ENCODE assay signal across 9 cellular contexts in genomic region chr12:65740506-65740872, GRCh38.
DNase-seq lines count a peak whose midpoint lies in the region; TF ChIP-seq lines count a peak whose summit lies in the region.
"Had no signal": no experiment of that assay in that cellular context is flagged by ENCODE, and none has a peak within 500 bp of the region (broad histone marks: within the 10 kb centered on the region; RNA-seq: fewer than 3 reads in every experiment).

No MANE protein-coding gene starts in this region.

- peaks cover 9% of the 10 kb centered on the region for H3K4me1 Mint-ChIP-seq in activated CD4-positive, alpha-beta T cell treated with anti-CD3 and anti-CD28 coated beads, Interleukin-2, amount 10 ng/mL, durations not matched to agents 24 days and 14 days

- H3K9me3 ChIP-seq in SJCRH30 (replicated peaks), result peaks cover 5% of the 10 kb centered on the region; the same call in 1 of the 2 replicates

- H3K27ac ChIP-seq in SJCRH30, result peak overlapping the region; percentile 74

- peaks cover 36% of the 10 kb centered on the region for H3K27me3 Mint-ChIP-seq in activated CD4-positive, alpha-beta T cell treated with anti-CD3 and anti-CD28 coated beads, Interleukin-2, amount 10 ng/mL, durations not matched to agents 24 days and 14 days

- DNase-seq in activated CD4-positive, alpha-beta T cell treated with anti-CD3 and anti-CD28 coated beads, Interleukin-2, amount 10 ng/mL, durations not matched to agents 24 days and 14 days, result no peak
- no peak for DNase-seq in activated CD4-positive, alpha-beta T cell treated with anti-CD3 and anti-CD28 coated beads, Interleukin-2, amount 50 U/mL, for 48 hours
- DNase-seq in SJCRH30 (no peak), epithelial cell of proximal tubule (ENCODE audit: low read depth) (no peak), skeletal muscle cell (ENCODE audit: low read depth) (no peak), OCI-M2 (lab: John Stamatoyannopoulos, UW; ENCODE audit: unreplicated experiment) (no peak), NOMO-1 treated with DMSO at 0.1 percent for 48 hours (lab: John Stamatoyannopoulos, UW; ENCODE audit: unreplicated experiment) (no peak)
- no peak for DNase-seq in stimulated activated CD4-positive, alpha-beta T cell treated with anti-CD3 and anti-CD28 coated beads, Interleukin-2, amount 100 ng/mL, for 48 hours
- DNase-seq: NCI-H2107 had no signal

- H3K9me3 Mint-ChIP-seq in activated CD4-positive, alpha-beta T cell treated with anti-CD3 and anti-CD28 coated beads, Interleukin-2, amount 10 ng/mL, durations not matched to agents 24 days and 14 days, result peaks cover 5% of the 10 kb centered on the region

- H3K4me1 ChIP-seq in SJCRH30, result no peaks in the 10 kb centered on the region

- no peaks in the 10 kb centered on the region for H3K27me3 ChIP-seq in SJCRH30

- no peak overlapping the region for H3K27ac Mint-ChIP-seq in activated CD4-positive, alpha-beta T cell treated with anti-CD3 and anti-CD28 coated beads, Interleukin-2, amount 10 ng/mL, durations not matched to agents 24 days and 14 days

- intact Hi-C loops in activated CD4-positive, alpha-beta T cell treated with anti-CD3 and anti-CD28 coated beads, Interleukin-2, amount 10 ng/mL, durations not matched to agents 24 days and 14 days (cut with micrococcal nuclease), result loop anchor here (5.0 kb wide), 1 partner anchor 87 kb away; no protein-coding TSS in a partner anchor

- H3K36me3 Mint-ChIP-seq in activated CD4-positive, alpha-beta T cell treated with anti-CD3 and anti-CD28 coated beads, Interleukin-2, amount 10 ng/mL, durations not matched to agents 24 days and 14 days (ENCODE audit: low read depth), result no peaks in the 10 kb centered on the region

- H3K36me3 ChIP-seq in SJCRH30, result no peaks in the 10 kb centered on the region

- H3K4me3 ChIP-seq in SJCRH30 (peak overlapping the region; percentile 55), epithelial cell of proximal tubule (ENCODE audit: low read depth, low read length) (peak overlapping the region; percentile 82), skeletal muscle cell (ENCODE audit: low read depth, low read length) (peak overlapping the region; percentile 77)

- no peak for TF ChIP-seq CTCF in epithelial cell of proximal tubule (conservative IDR thresholded peaks at IDR 0.05; ENCODE audit: low read depth, low read length)

- H3K4me3 Mint-ChIP-seq in activated CD4-positive, alpha-beta T cell treated with anti-CD3 and anti-CD28 coated beads, Interleukin-2, amount 10 ng/mL, durations not matched to agents 24 days and 14 days, result peak overlapping the region; percentile 78
